Comparison of ENCODE assay signal across 8 cellular contexts in the genomic region with DNA sequence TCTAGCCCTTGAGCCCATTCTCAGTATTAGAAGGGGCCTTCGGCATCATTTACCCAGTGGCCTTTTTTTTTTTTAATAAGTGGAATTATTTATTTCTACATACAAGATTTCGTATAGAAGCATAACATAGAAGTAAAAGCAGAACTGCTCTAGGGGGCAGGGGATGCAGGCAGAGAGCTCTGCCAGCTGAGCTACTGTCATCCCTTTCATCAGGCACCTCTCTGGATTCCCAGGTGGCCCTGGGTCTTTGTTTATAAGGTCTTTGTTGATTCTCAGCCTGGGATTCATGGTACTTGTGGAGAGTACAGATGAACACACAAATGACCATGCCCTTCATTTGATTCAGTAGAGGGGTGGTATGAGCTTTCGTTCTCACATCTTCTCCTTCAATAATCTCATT.
DNase-seq lines count a peak whose midpoint lies in the region; ATAC-seq and TF ChIP-seq lines count a peak whose summit lies in the region.

No MANE protein-coding gene starts in this region.

- H3K4me3 Mint-ChIP-seq in CD4-positive, alpha-beta memory T cell: no peak overlapping the region

- ATAC-seq in GM19395 (IDR thresholded peaks at IDR 0.05; ENCODE audit: unreplicated experiment) (peak; percentile 19), GM19328 (IDR thresholded peaks at IDR 0.05; ENCODE audit: unreplicated experiment) (no peak), HG02798 (IDR thresholded peaks at IDR 0.05; ENCODE audit: poor library complexity, unreplicated experiment) (no peak)

- TF ChIP-seq CTCF in fibroblast of lung (conservative IDR thresholded peaks at IDR 0.05 in 1 of 2, IDR thresholded peaks at IDR 0.05 in 1 of 2; ENCODE audit: low read depth in 1 of 2, low read length in 2 of 2) (no peak), sigmoid colon (IDR thresholded peaks at IDR 0.05) (no peak)

- CTCF ChIA-PET in CD4-positive, alpha-beta memory T cell (lab: Charles Lee; ENCODE audit: partially characterized antibody): no interaction called here

- H3K4me3 ChIP-seq in fibroblast of lung (replicated peaks in 1 of 4; ENCODE audit: control extremely low read depth in 1 of 4, insufficient read depth in 1 of 4, low read depth in 3 of 4, low read length in 4 of 4): peak overlapping the region in 2 of 4 experiments; percentile 0 to 38
- H3K4me3 ChIP-seq in sigmoid colon: peak overlapping the region in 1 of 4 donors; percentile 7
- no peak overlapping the region for H3K4me3 ChIP-seq in CD4-positive, alpha-beta memory T cell (ENCODE audit: low read length in 2 of 2)

- DNase-seq in NCI-H69 (lab: John Stamatoyannopoulos, UW) (peak; percentile 87), fibroblast of lung (ENCODE audit: low read depth in 2 of 2) (no peak), sigmoid colon (no peak), mucosa of gallbladder (ENCODE audit: low spot score) (no peak)
- no peak for DNase-seq in CD4-positive, alpha-beta memory T cell

- H2AFZ ChIP-seq in fibroblast of lung (ENCODE audit: low read length): peak overlapping the region; percentile 82

- no peak overlapping the region for H3K27ac Mint-ChIP-seq in CD4-positive, alpha-beta memory T cell

- H3K27me3 ChIP-seq in fibroblast of lung (ENCODE audit: control insufficient read depth, insufficient read depth, low read length) (no peaks in the 10 kb centered on the region), sigmoid colon (no peaks in the 10 kb centered on the region)
- H3K27me3 ChIP-seq in CD4-positive, alpha-beta memory T cell (ENCODE audit: insufficient read depth, low read length): no peaks in the 10 kb centered on the region

- H3K36me3 Mint-ChIP-seq in CD4-positive, alpha-beta memory T cell: no peaks in the 10 kb centered on the region

- peaks cover 1 to 3% of the 10 kb centered on the region in 2 donors for H3K27me3 Mint-ChIP-seq in CD4-positive, alpha-beta memory T cell

- peaks cover 5% of the 10 kb centered on the region for H3K79me2 ChIP-seq in fibroblast of lung (ENCODE audit: control insufficient read depth, insufficient read depth, low read length)

- H3K36me3 ChIP-seq in fibroblast of lung (ENCODE audit: control insufficient read depth, insufficient read depth, low read length) (no peaks in the 10 kb centered on the region), sigmoid colon (no peaks in the 10 kb centered on the region)
- no peaks in the 10 kb centered on the region for H3K36me3 ChIP-seq in CD4-positive, alpha-beta memory T cell (ENCODE audit: insufficient read depth, low read length)

- H3K4me1 Mint-ChIP-seq in CD4-positive, alpha-beta memory T cell: peaks cover 11 to 23% (median 15%) of the 10 kb centered on the region in 4 donors

- no peak for TF ChIP-seq EP300 in sigmoid colon (IDR thresholded peaks at IDR 0.05)

- H3K4me1 ChIP-seq in fibroblast of lung (ENCODE audit: control insufficient read depth, extremely low read depth, insufficient read depth, low read length): peaks cover 19% of the 10 kb centered on the region
- peaks cover 0 to 57% (median 36%) of the 10 kb centered on the region in 4 donors for H3K4me1 ChIP-seq in sigmoid colon
- peaks cover 11% of the 10 kb centered on the region for H3K4me1 ChIP-seq in CD4-positive, alpha-beta memory T cell (ENCODE audit: insufficient read depth, low read length)

- H3K27ac ChIP-seq in fibroblast of lung (ENCODE audit: insufficient read depth, low read length) (peak overlapping the region; percentile 67), sigmoid colon (peak overlapping the region; percentile 64 to 76 (median 69))
- no peak overlapping the region for H3K27ac ChIP-seq in CD4-positive, alpha-beta memory T cell (ENCODE audit: low read depth, low read length)

- 48 to 74% methylated on average over 3 of the region's 3 CpGs for WGBS in sigmoid colon, 2 donors

- no peaks in the 10 kb centered on the region for H4K20me1 ChIP-seq in fibroblast of lung (ENCODE audit: control insufficient read depth, extremely low read depth, insufficient read depth, low read length)

- intact Hi-C loops in sigmoid colon (cut with DNase I): loop anchor here (2.0 kb wide), 1 partner anchor 66 kb away; a partner anchor contains a TSS
- intact Hi-C loops in CD4-positive, alpha-beta memory T cell (cut with micrococcal nuclease): no loop called here

- POLR2A ChIA-PET in CD4-positive, alpha-beta memory T cell (lab: Charles Lee; ENCODE audit: partially characterized antibody): no interaction called here

- H3K9ac ChIP-seq in fibroblast of lung (ENCODE audit: insufficient read depth, low read length): no peak overlapping the region

- peaks cover 0 to 3% (median 0%) of the 10 kb centered on the region in 8 donors for H3K9me3 Mint-ChIP-seq in CD4-positive, alpha-beta memory T cell

- peak overlapping the region; percentile 96 for H3K4me2 ChIP-seq in fibroblast of lung (ENCODE audit: extremely low read depth, insufficient read depth, low read length)

- H3K9me3 ChIP-seq in fibroblast of lung (ENCODE audit: control insufficient read depth, insufficient read depth, low read depth, low read length) (no peaks in the 10 kb centered on the region), sigmoid colon (no peaks in the 10 kb centered on the region)
- H3K9me3 ChIP-seq in CD4-positive, alpha-beta memory T cell (ENCODE audit: control insufficient read depth in 1 of 2, low read length in 2 of 2): no peaks in the 10 kb centered on the region

- no peak for TF ChIP-seq POLR2A in sigmoid colon (IDR thresholded peaks at IDR 0.05)
